In the genomic region with DNA sequence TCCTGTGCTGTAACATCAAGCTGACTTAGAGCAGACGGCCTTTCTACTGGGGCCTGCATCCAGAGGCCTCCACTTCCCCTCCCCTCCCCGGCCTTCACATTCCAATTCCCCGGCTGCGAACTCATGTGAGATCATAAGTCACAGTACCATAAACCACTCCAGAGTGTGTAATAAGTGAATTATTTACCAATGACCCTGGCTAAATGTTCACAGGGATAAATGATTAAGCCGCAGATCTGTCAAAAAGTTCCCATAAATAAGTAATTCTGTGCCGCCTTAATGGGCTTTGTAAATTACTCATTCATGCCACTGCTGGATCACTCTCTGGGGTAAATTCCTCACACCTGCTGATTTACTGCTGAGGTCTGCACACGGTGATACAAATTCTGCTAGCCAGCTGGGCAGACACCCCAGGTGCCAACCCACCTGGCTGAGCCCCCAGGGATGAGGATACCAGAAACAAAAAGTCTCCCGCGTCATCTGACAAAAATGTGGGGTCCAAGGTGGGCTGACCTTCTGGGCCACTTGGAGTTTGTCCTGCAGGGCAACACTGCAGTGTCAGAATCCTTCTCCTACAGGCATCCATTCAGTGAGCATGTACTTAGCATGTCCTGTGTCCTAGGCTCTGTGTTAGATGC, we compare ENCODE assay signal across 17 cellular contexts. TPM values are rescaled to one million over a fixed set of nuclear protein-coding genes. Genes with fewer than 3 reads are reported as not detected.
A peak's percentile ranks its signal among the peaks of the same experiment; 100 is the strongest.
DNase-seq lines count a peak whose midpoint lies in the region; ATAC-seq and TF ChIP-seq lines count a peak whose summit lies in the region.
"Had no signal": no experiment of that assay in that cellular context is flagged by ENCODE, and none has a peak within 500 bp of the region (broad histone marks: within the 10 kb centered on the region; RNA-seq: fewer than 3 reads in every experiment).

No MANE protein-coding gene starts in this region.

- peaks cover 8% of the 10 kb centered on the region for H3K27me3 Mint-ChIP-seq in nephron (ENCODE audit: low read depth)
- H3K27me3 Mint-ChIP-seq in CD8-positive, alpha-beta memory T cell: peaks cover 6 to 39% of the 10 kb centered on the region in 2 donors

- peaks cover 4% of the 10 kb centered on the region for H3K36me3 Mint-ChIP-seq in nephron (ENCODE audit: low read depth)
- no peaks in the 10 kb centered on the region for H3K36me3 Mint-ChIP-seq in CD8-positive, alpha-beta memory T cell

- TF ChIP-seq POLR2A in gastrocnemius medialis (IDR thresholded peaks at IDR 0.05): no peak

- peak overlapping the region in 1 of 3 experiments; percentile 37 for H3K4me3 Mint-ChIP-seq in nephron
- no peak overlapping the region for H3K4me3 Mint-ChIP-seq in CD8-positive, alpha-beta memory T cell
- H3K4me3 Mint-ChIP-seq: activated naive CD4-positive, alpha-beta T cell treated with anti-CD3 and anti-CD28 coated beads for 36 hours had no signal

- H2AFZ ChIP-seq in fibroblast of lung (ENCODE audit: low read length): no peak overlapping the region

- H3K27ac Mint-ChIP-seq in nephron: peak overlapping the region; percentile 73 to 97 (median 93)
- no peak overlapping the region for H3K27ac Mint-ChIP-seq in CD8-positive, alpha-beta memory T cell
- H3K27ac Mint-ChIP-seq: activated naive CD4-positive, alpha-beta T cell treated with anti-CD3 and anti-CD28 coated beads for 36 hours had no signal

- DNase-seq in AG04449 (ENCODE audit: low read depth, low spot score): peak; percentile 53
- DNase-seq in M059J (ENCODE audit: low read depth): peak; percentile 62
- peak; percentile 84 to 90 for DNase-seq in fibroblast of lung (ENCODE audit: low read depth in 2 of 2)
- no peak for DNase-seq in COLO829 (ENCODE audit: low spot score)
- DNase-seq in gastrocnemius medialis: no peak
- no peak for DNase-seq in CD8-positive, alpha-beta memory T cell
- DNase-seq: activated CD4-positive, alpha-beta T cell treated with anti-CD3 and anti-CD28 coated beads, Interleukin-2, amount 50 U/mL, for 4 hours; activated naive CD4-positive, alpha-beta T cell treated with anti-CD3 and anti-CD28 coated beads for 36 hours; AML-193; mammary epithelial cell; NCI-H1694; NK-92 treated with Interleukin-12 subunit alpha and Interleukin-12 subunit beta, amount 100 ng/mL, for 24 hours; psoas muscle had no signal

- POLR2A ChIA-PET in AG04449 (lab: Yijun Ruan, JAX): no interaction called here
- POLR2A ChIA-PET in CD8-positive, alpha-beta memory T cell (lab: Charles Lee): no interaction called here

- no peak overlapping the region for H3K9ac ChIP-seq in fibroblast of lung (ENCODE audit: insufficient read depth, low read length)

- ATAC-seq in HG03457 (IDR thresholded peaks at IDR 0.05; ENCODE audit: unreplicated experiment) (no peak), gastrocnemius medialis (no peak)
- ATAC-seq: psoas muscle had no signal

- H3K27me3 ChIP-seq in fibroblast of lung (ENCODE audit: control insufficient read depth, insufficient read depth, low read length) (no peaks in the 10 kb centered on the region), gastrocnemius medialis (peaks cover 0 to 2% (median 0%) of the 10 kb centered on the region in 3 donors)
- H3K27me3 ChIP-seq in CD8-positive, alpha-beta memory T cell (ENCODE audit: insufficient read depth, low read length, poor library complexity, severe bottlenecking): no peaks in the 10 kb centered on the region

- H4K20me1 ChIP-seq in fibroblast of lung (ENCODE audit: control insufficient read depth, extremely low read depth, insufficient read depth, low read length): no peaks in the 10 kb centered on the region

- CTCF ChIA-PET in AG04449 (lab: Yijun Ruan, JAX): interaction anchor here (0.6 to 47.5 kb wide), 12 partner anchors 9 to 562 kb away, joined by 3 to 2279 read pairs (median 4); a partner anchor contains a TSS
- CTCF ChIA-PET in CD8-positive, alpha-beta memory T cell (lab: Charles Lee): no interaction called here

- H3K27ac ChIP-seq in fibroblast of lung (ENCODE audit: insufficient read depth, low read length) (no peak overlapping the region), gastrocnemius medialis (no peak overlapping the region)
- no peak overlapping the region for H3K27ac ChIP-seq in CD8-positive, alpha-beta memory T cell (ENCODE audit: low read depth, low read length)
- H3K27ac ChIP-seq: coronary artery, psoas muscle had no signal

- H3K4me3 ChIP-seq in AG04449 (ENCODE audit: low read depth, low read length) (no peak overlapping the region), fibroblast of lung (replicated peaks in 1 of 4; ENCODE audit: control extremely low read depth in 1 of 4, insufficient read depth in 1 of 4, low read depth in 3 of 4, low read length in 4 of 4) (no peak overlapping the region), gastrocnemius medialis (no peak overlapping the region)
- no peak overlapping the region for H3K4me3 ChIP-seq in CD8-positive, alpha-beta memory T cell (ENCODE audit: low read length)
- H3K4me3 ChIP-seq: coronary artery, psoas muscle had no signal

- H3K36me3 ChIP-seq in fibroblast of lung (ENCODE audit: control insufficient read depth, insufficient read depth, low read length) (no peaks in the 10 kb centered on the region), gastrocnemius medialis (no peaks in the 10 kb centered on the region)
- H3K36me3 ChIP-seq in CD8-positive, alpha-beta memory T cell (ENCODE audit: insufficient read depth, low read length): no peaks in the 10 kb centered on the region

- H3K9me3 ChIP-seq in fibroblast of lung (ENCODE audit: control insufficient read depth, insufficient read depth, low read depth, low read length) (no peaks in the 10 kb centered on the region), gastrocnemius medialis (no peaks in the 10 kb centered on the region)
- H3K9me3 ChIP-seq in CD8-positive, alpha-beta memory T cell (ENCODE audit: low read length): no peaks in the 10 kb centered on the region
- H3K9me3 ChIP-seq: psoas muscle had no signal

- no peak overlapping the region for H3K4me2 ChIP-seq in fibroblast of lung (ENCODE audit: extremely low read depth, insufficient read depth, low read length)

- intact Hi-C loops in gastrocnemius medialis (cut with DNase I; ENCODE audit: low total_unique reads): loop anchor here (10.0 kb wide), 1 partner anchor 1029 kb away; no protein-coding TSS in a partner anchor

- peaks cover 29% of the 10 kb centered on the region for H3K4me1 ChIP-seq in fibroblast of lung (ENCODE audit: control insufficient read depth, extremely low read depth, insufficient read depth, low read length)
- peaks cover 2 to 7% of the 10 kb centered on the region in 2 donors for H3K4me1 ChIP-seq in gastrocnemius medialis
- H3K4me1 ChIP-seq in CD8-positive, alpha-beta memory T cell (ENCODE audit: insufficient read depth, low read length): no peaks in the 10 kb centered on the region

- H3K79me2 ChIP-seq in fibroblast of lung (ENCODE audit: control insufficient read depth, insufficient read depth, low read length): no peaks in the 10 kb centered on the region

- H3K4me1 Mint-ChIP-seq in nephron: peaks cover 29% of the 10 kb centered on the region
- H3K4me1 Mint-ChIP-seq in CD8-positive, alpha-beta memory T cell: no peaks in the 10 kb centered on the region

- in situ Hi-C loops in gastrocnemius medialis (cut with MboI; ENCODE audit: low sequenced_read_pairs in 4 of 4): loop anchor here in 2 of 4 donors (10.0 to 25.0 kb wide), 4 partner anchors 129 to 1029 kb away; a partner anchor contains a TSS

- TF ChIP-seq CTCF in AG04449 (IDR thresholded peaks at IDR 0.05; ENCODE audit: insufficient read depth, low read length, missing control alignments) (no peak), fibroblast of lung (conservative IDR thresholded peaks at IDR 0.05 in 1 of 2, IDR thresholded peaks at IDR 0.05 in 1 of 2; ENCODE audit: low read depth in 1 of 2, low read length in 2 of 2) (no peak), nephron (IDR thresholded peaks at IDR 0.05; ENCODE audit: unreplicated experiment in 3 of 3) (no peak), gastrocnemius medialis (IDR thresholded peaks at IDR 0.05 in 4 of 5, conservative IDR thresholded peaks at IDR 0.05 in 1 of 5) (no peak)

- no peaks in the 10 kb centered on the region for H3K9me3 Mint-ChIP-seq in nephron
- peaks cover 0 to 5% (median 0%) of the 10 kb centered on the region in 5 donors for H3K9me3 Mint-ChIP-seq in CD8-positive, alpha-beta memory T cell
- H3K9me3 Mint-ChIP-seq: activated naive CD4-positive, alpha-beta T cell treated with anti-CD3 and anti-CD28 coated beads for 36 hours had no signal

RNA-seq across cellular contexts. Expression of a gene that starts 27.3 kb away (rescaled TPM):
- 58.6 and 103 TPM in 2 replicates for total RNA-seq in M059J (2014; rRNA removed; shearing (Covaris generic))
- total RNA-seq in fibroblast of lung: 83.0 and 123 TPM in 2 replicates
- 42.2 and 55.5 TPM in 2 replicates for polyA plus RNA-seq in fibroblast of lung
- polyA plus RNA-seq in fibroblast of lung (2012): 57.7 and 93.5 TPM in 2 replicates
- polyA minus RNA-seq in fibroblast of lung (ENCODE audit: low replicate concordance): 192 and 249 TPM in 2 replicates
- total RNA-seq in gastrocnemius medialis: 10 to 100 TPM in 1 of 4 donors, 1 to 10 TPM in 3; 2.8 to 15.1 (median 6.6) TPM
- total RNA-seq in CD8-positive, alpha-beta memory T cell: under 1 TPM in 1 of 2 experiments, not detected in 1; 0.04 TPM
- not detected for polyA plus RNA-seq in CD8-positive, alpha-beta memory T cell
- total RNA-seq: T-helper 1 cell treated with Interleukin-12 subunit alpha and Interleukin-12 subunit beta and Interleukin-4 antibody, amounts not matched to agents 30 ng/mL and 1 ng/mL, for 36 hours had no signal

Comparison
In these comparisons a context has a peak if more than half of its experiments do, and no peak if none do; other contexts are left out.
1. DNase-seq: peak in AG04449 (single experiment), M059J (single experiment) and fibroblast of lung (2 of 2); none in COLO829 (single experiment), gastrocnemius medialis (0 of 2) and CD8-positive, alpha-beta memory T cell (0 of 5).
2. H3K27ac Mint-ChIP-seq: peak in nephron (3 of 3); none in CD8-positive, alpha-beta memory T cell (0 of 8).